Comparison of ENCODE assay signal across 12 cellular contexts in genomic region chr2:240917684-240918257, GRCh38. TPM values are rescaled to one million over a fixed set of nuclear protein-coding genes. Genes with fewer than 3 reads are reported as not detected.
A peak's percentile ranks its signal among the peaks of the same experiment; 100 is the strongest.
DNase-seq lines count a peak whose midpoint lies in the region; ATAC-seq, FAIRE-seq and TF ChIP-seq lines count a peak whose summit lies in the region.
"Had no signal": no experiment of that assay in that cellular context is flagged by ENCODE, and none has a peak within 500 bp of the region (broad histone marks: within the 10 kb centered on the region; RNA-seq: fewer than 3 reads in every experiment).

No MANE protein-coding gene starts in this region.

- intact Hi-C loops in tibial artery (cut with DNase I; ENCODE audit: low total_unique reads), result no loop called here

- WGBS in small intestine, 3 donors, result 71 to 82% (median 81%) methylated on average over 10 of the region's 10 CpGs

- DNase-seq in activated CD8-positive, alpha-beta memory T cell treated with anti-CD3 and anti-CD28 coated beads, Interleukin-2, amount 50 U/mL, for 48 hours, result peak; percentile 46
- no peak for DNase-seq in activated CD8-positive, alpha-beta memory T cell treated with anti-CD3 and anti-CD28 coated beads for 24 hours
- DNase-seq in WERI-Rb-1 (peak; percentile 1), left lobe of liver (ENCODE audit: low spot score) (peak; percentile 43), tibial artery (peak; percentile 19 to 60), small intestine (no peak)
- DNase-seq in effector CD8-positive, alpha-beta T cell (lab: John Stamatoyannopoulos, UW), result no peak
- DNase-seq in activated CD4-positive, alpha-beta T cell treated with anti-CD3 and anti-CD28 coated beads for 1 hour, result no peak
- DNase-seq: natural killer cell, NCI-H2171 treated with DMSO at 0.1 percent for 48 hours had no signal

- ATAC-seq in left lobe of liver, result no peak
- ATAC-seq: activated naive CD4-positive, alpha-beta T cell treated with anti-CD3 and anti-CD28 coated beads, Interleukin-2, amount 50 U/mL, for 72 hours; natural killer cell had no signal

- H3K36me3 ChIP-seq in WERI-Rb-1, result no peaks in the 10 kb centered on the region
- no peaks in the 10 kb centered on the region for H3K36me3 ChIP-seq in tibial artery
- no peaks in the 10 kb centered on the region for H3K36me3 ChIP-seq in small intestine (ENCODE audit: control insufficient read depth in 2 of 2, insufficient read depth in 2 of 2, low read length in 2 of 2)

- TF ChIP-seq CTCF in WERI-Rb-1 (IDR thresholded peaks at IDR 0.05; ENCODE audit: low read depth, low read length) (no peak), tibial artery (IDR thresholded peaks at IDR 0.05) (no peak)

- H3K27me3 ChIP-seq in WERI-Rb-1 (ENCODE audit: insufficient read depth, low read depth, severe bottlenecking) (no peaks in the 10 kb centered on the region), tibial artery (peaks cover 0 to 81% of the 10 kb centered on the region in 2 donors), small intestine (ENCODE audit: control insufficient read depth in 2 of 2, insufficient read depth in 2 of 2, low read length in 2 of 2) (no peaks in the 10 kb centered on the region)

- H3K27ac ChIP-seq in WERI-Rb-1, result no peak overlapping the region
- peak overlapping the region in 1 of 2 donors; percentile 6 for H3K27ac ChIP-seq in tibial artery
- H3K27ac ChIP-seq in small intestine (ENCODE audit: low read depth in 1 of 2, low read length in 1 of 2), result no peak overlapping the region

- H3K9me3 ChIP-seq in WERI-Rb-1 (ENCODE audit: severe bottlenecking) (no peaks in the 10 kb centered on the region), tibial artery (no peaks in the 10 kb centered on the region), small intestine (ENCODE audit: control insufficient read depth, low read depth) (no peaks in the 10 kb centered on the region)

- H3K4me3 ChIP-seq in WERI-Rb-1 (ENCODE audit: low read depth, low read length) (no peak overlapping the region), tibial artery (no peak overlapping the region), small intestine (ENCODE audit: low read depth in 1 of 2, low read length in 2 of 2) (no peak overlapping the region)

- FAIRE-seq in small intestine (lab: Jason Lieb, UNC), result no peak

- peaks cover 0 to 44% (median 27%) of the 10 kb centered on the region in 4 donors for H3K4me1 ChIP-seq in tibial artery
- no peaks in the 10 kb centered on the region for H3K4me1 ChIP-seq in small intestine (ENCODE audit: control insufficient read depth in 2 of 2, insufficient read depth in 1 of 2, low read depth in 1 of 2, low read length in 1 of 2)

RNA-seq across cellular contexts. Expression of gene CROCC2, which starts 11.6 kb away (rescaled TPM):
- total RNA-seq in left lobe of liver, result 0.05 TPM
- under 1 TPM in 1 of 3 donors, not detected in 2; 0.13 TPM for polyA plus RNA-seq in small intestine
- total RNA-seq: activated naive CD4-positive, alpha-beta T cell treated with anti-CD3 and anti-CD28 coated beads, Interleukin-2, amount 50 U/mL, for 72 hours; kidney epithelial cell had no signal

RNA-seq across cellular contexts. Expression of gene MAB21L4, which starts 21.8 kb away (rescaled TPM):
- total RNA-seq in left lobe of liver, result 19.3 TPM
- 10 to 100 TPM in 1 of 3 donors, 1 to 10 TPM in 2; 3.8 to 29.3 (median 4.0) TPM for polyA plus RNA-seq in small intestine
- total RNA-seq: activated naive CD4-positive, alpha-beta T cell treated with anti-CD3 and anti-CD28 coated beads, Interleukin-2, amount 50 U/mL, for 72 hours; natural killer cell had no signal

RNA-seq across cellular contexts. Expression of gene AGXT, which starts 49.1 kb away (rescaled TPM):
- 1,805 TPM for total RNA-seq in left lobe of liver
- 1 to 10 TPM in 1 of 3 donors, under 1 TPM in 2; 0.27 to 1.8 (median 0.84) TPM for polyA plus RNA-seq in small intestine
- total RNA-seq: activated naive CD4-positive, alpha-beta T cell treated with anti-CD3 and anti-CD28 coated beads, Interleukin-2, amount 50 U/mL, for 72 hours; natural killer cell had no signal

Comparison
In these comparisons a context has a peak if more than half of its experiments do, and no peak if none do; other contexts are left out.
1. DNase-seq: peak in activated CD8-positive, alpha-beta memory T cell treated with anti-CD3 and anti-CD28 coated beads, Interleukin-2, amount 50 U/mL, for 48 hours (single experiment), WERI-Rb-1 (single experiment), left lobe of liver (single experiment) and tibial artery (2 of 2); none in activated CD8-positive, alpha-beta memory T cell treated with anti-CD3 and anti-CD28 coated beads for 24 hours (single experiment), small intestine (single experiment), effector CD8-positive, alpha-beta T cell (single experiment) and activated CD4-positive, alpha-beta T cell treated with anti-CD3 and anti-CD28 coated beads for 1 hour (single experiment).